ENCODE assay signal across 8 cellular contexts in genomic region chr9:35102769-35103659, GRCh38. TPM values are rescaled to one million over a fixed set of nuclear protein-coding genes. Genes with fewer than 3 reads are reported as not detected.
DNase-seq lines count a peak whose midpoint lies in the region; ATAC-seq and TF ChIP-seq lines count a peak whose summit lies in the region.

A gene with protein sequence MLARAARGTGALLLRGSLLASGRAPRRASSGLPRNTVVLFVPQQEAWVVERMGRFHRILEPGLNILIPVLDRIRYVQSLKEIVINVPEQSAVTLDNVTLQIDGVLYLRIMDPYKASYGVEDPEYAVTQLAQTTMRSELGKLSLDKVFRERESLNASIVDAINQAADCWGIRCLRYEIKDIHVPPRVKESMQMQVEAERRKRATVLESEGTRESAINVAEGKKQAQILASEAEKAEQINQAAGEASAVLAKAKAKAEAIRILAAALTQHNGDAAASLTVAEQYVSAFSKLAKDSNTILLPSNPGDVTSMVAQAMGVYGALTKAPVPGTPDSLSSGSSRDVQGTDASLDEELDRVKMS (minus strand): TSS chr9:35103131. CDS start chr9:35103094, 37 bp downstream.

- no peaks in the 10 kb centered on the region for H3K9me3 ChIP-seq in breast epithelium
- no peaks in the 10 kb centered on the region for H3K9me3 ChIP-seq in iPS-20b (ENCODE audit: insufficient read depth, low read depth, low read length)

- H3K27me3 ChIP-seq in ACC112 (ENCODE audit: insufficient read depth, low read length) (no peaks in the 10 kb centered on the region), breast epithelium (no peaks in the 10 kb centered on the region), iPS-20b (ENCODE audit: insufficient read depth, low read length) (no peaks in the 10 kb centered on the region)

- ATAC-seq in GM18870 (IDR thresholded peaks at IDR 0.05; ENCODE audit: unreplicated experiment) (peak; percentile 81), HG03135 (IDR thresholded peaks at IDR 0.05; ENCODE audit: unreplicated experiment) (peak; percentile 89)

- H3K36me3 ChIP-seq in ACC112 (ENCODE audit: insufficient read depth, low read length) (peaks cover 7% of the 10 kb centered on the region; the same call in 1 of the 2 replicates), breast epithelium (no peaks in the 10 kb centered on the region), iPS-20b (ENCODE audit: insufficient read depth, low read depth, low read length) (peaks cover 41% of the 10 kb centered on the region)

- peak within 1 kb of the TSS; percentile 95 for H3K9ac ChIP-seq in iPS-20b (ENCODE audit: low read depth, low read length)

- peak within 1 kb of the TSS; percentile 84 for H3K4me3 ChIP-seq in ACC112 (ENCODE audit: low read depth, low read length)
- peak within 1 kb of the TSS; percentile 58 to 83 (median 80) for H3K4me3 ChIP-seq in breast epithelium
- H3K4me3 ChIP-seq in iPS-20b (ENCODE audit: low read length) = peak within 1 kb of the TSS; percentile 85
- H3K4me3 ChIP-seq in skin epidermis = peak within 1 kb of the TSS; percentile 57 to 87 (median 64)

- H3K27ac ChIP-seq in ACC112 (ENCODE audit: low read depth, low read length) (peak within 1 kb of the TSS; percentile 98), VCaP (peak within 1 kb of the TSS; percentile 90), breast epithelium (peak within 1 kb of the TSS; percentile 93 to 97), iPS-20b (ENCODE audit: low read length) (peak within 1 kb of the TSS; percentile 80), skin epidermis (peak within 1 kb of the TSS; percentile 34 to 97 (median 89))

- H3K79me2 ChIP-seq in ACC112 (ENCODE audit: control insufficient read depth, insufficient read depth, low read length, unreplicated experiment) = peaks cover 17% of the 10 kb centered on the region

- TF ChIP-seq CTCF in VCaP (conservative IDR thresholded peaks at IDR 0.05) (no peak), breast epithelium (IDR thresholded peaks at IDR 0.05) (no peak)

- DNase-seq in NCI-H2196 treated with DMSO at 0.1 percent for 48 hours (lab: John Stamatoyannopoulos, UW; ENCODE audit: unreplicated experiment) (peak; percentile 98), breast epithelium (ENCODE audit: low spot score in 2 of 2) (peak; percentile 94 to 95)

- H3K4me1 ChIP-seq in ACC112 (ENCODE audit: control insufficient read depth, insufficient read depth, low read length, unreplicated experiment) (peaks cover 14% of the 10 kb centered on the region), breast epithelium (peaks cover 3 to 10% of the 10 kb centered on the region in 2 donors), iPS-20b (ENCODE audit: insufficient read depth, low read length) (peaks cover 9% of the 10 kb centered on the region; the same call in 1 of the 2 replicates)

- intact Hi-C loops in breast epithelium (cut with DNase I; ENCODE audit: low total_unique reads) = no loop called here

- TF ChIP-seq POLR2A in breast epithelium (IDR thresholded peaks at IDR 0.05) = peak; percentile 68

- peak within 1 kb of the TSS; percentile 54 for H2AFZ ChIP-seq in ACC112 (ENCODE audit: low read length, unreplicated experiment)

RNA-seq across cellular contexts. Expression of the gene that starts here (rescaled TPM):
- 100 to 1,000 TPM in 2 of 3 donors, 10 to 100 TPM in 1; 89.4 to 115 (median 101) TPM for total RNA-seq in breast epithelium

Comparison
In these comparisons a context has a peak if more than half of its experiments do, and no peak if none do; other contexts are left out.
1. Peak in every context shown above with its lines: DNase-seq, ATAC-seq, H3K4me3 ChIP-seq and H3K27ac ChIP-seq.